In genomic region chr1:248945003-248945423, GRCh38 we compare ENCODE assay signal across 8 cellular contexts. TPM values are rescaled to one million over a fixed set of nuclear protein-coding genes. Genes with fewer than 3 reads are reported as not detected.
A peak's percentile ranks its signal among the peaks of the same experiment; 100 is the strongest.
DNase-seq lines count a peak whose midpoint lies in the region; ATAC-seq and TF ChIP-seq lines count a peak whose summit lies in the region.
"Not testable (repeated sequence)": the region's sequence is repeated elsewhere in the genome, so short reads cannot be mapped to it uniquely, and the experiment has no call there.

No MANE protein-coding gene starts in this region.

- H3K9me2 ChIP-seq in GM23338 (ENCODE audit: insufficient read depth) = not testable (repeated sequence)

- not testable (repeated sequence) for H3K4me1 ChIP-seq in Caco-2; GM23338 (ENCODE audit: insufficient read depth); mucosa of descending colon (ENCODE audit: low read depth)

- H3K9me3 Mint-ChIP-seq in Caco-2 (ENCODE audit: unreplicated experiment); GM23338; activated CD4-positive, alpha-beta T cell treated with anti-CD3 and anti-CD28 coated beads, Interleukin-2, amount 10 ng/mL, durations not matched to agents 24 days and 14 days; activated CD8-positive, alpha-beta T cell treated with anti-CD3 and anti-CD28 coated beads for 36 hours; activated naive CD4-positive, alpha-beta T cell treated with anti-CD3 and anti-CD28 coated beads, Interleukin-2, amount 10 ng/mL, durations not matched to agents 7 days and 5 days: not testable (repeated sequence)

- not testable (repeated sequence) for H3K27ac ChIP-seq in GM23338 (ENCODE audit: low read depth)

- TF ChIP-seq CTCF in Caco-2 (IDR thresholded peaks at IDR 0.05; ENCODE audit: insufficient read depth in 1 of 2, low read depth in 1 of 2, low read length in 1 of 2, severe bottlenecking in 1 of 2, unreplicated experiment in 1 of 2); GM23338 (conservative IDR thresholded peaks at IDR 0.05; ENCODE audit: low read depth in 2 of 2); activated CD8-positive, alpha-beta T cell treated with anti-CD3 and anti-CD28 coated beads for 36 hours (IDR thresholded peaks at IDR 0.05); mucosa of descending colon (IDR thresholded peaks at IDR 0.05): not testable (repeated sequence)

- not testable (repeated sequence) for H3K4me3 Mint-ChIP-seq in Caco-2 (ENCODE audit: unreplicated experiment); GM23338; activated CD4-positive, alpha-beta T cell treated with anti-CD3 and anti-CD28 coated beads, Interleukin-2, amount 10 ng/mL, durations not matched to agents 24 days and 14 days; activated CD8-positive, alpha-beta T cell treated with anti-CD3 and anti-CD28 coated beads for 36 hours; activated naive CD4-positive, alpha-beta T cell treated with anti-CD3 and anti-CD28 coated beads, Interleukin-2, amount 10 ng/mL, durations not matched to agents 7 days and 5 days

- POLR2A ChIA-PET in Caco-2 (lab: Charles Lee); activated CD8-positive, alpha-beta T cell treated with anti-CD3 and anti-CD28 coated beads for 36 hours (lab: Charles Lee): not testable (repeated sequence)

- TSS peak; percentile 24 for BruUV-seq in Caco-2 (replicated peaks; lab: Mats Ljungman, UMichigan)

- DNase-seq in Caco-2 (peak; percentile 70 to 84), mucosa of descending colon (peak in 2 of 3 donors; percentile 25 to 43)
- DNase-seq in GM23338 (ENCODE audit: low spot score); Right ventricle myocardium superior; left colon: not testable (repeated sequence)
- peak; percentile 54 for DNase-seq in activated CD4-positive, alpha-beta T cell treated with anti-CD3 and anti-CD28 coated beads, Interleukin-2, amount 10 ng/mL, durations not matched to agents 24 days and 14 days
- peak; percentile 13 for DNase-seq in activated CD8-positive, alpha-beta T cell treated with anti-CD3 and anti-CD28 coated beads for 36 hours
- peak; percentile 49 for DNase-seq in activated naive CD4-positive, alpha-beta T cell treated with anti-CD3 and anti-CD28 coated beads, Interleukin-2, amount 10 ng/mL, durations not matched to agents 7 days and 5 days

- not testable (repeated sequence) for H3K9me3 ChIP-seq in Caco-2, mucosa of descending colon

- H3K27ac Mint-ChIP-seq in Caco-2 (ENCODE audit: unreplicated experiment); GM23338; activated CD4-positive, alpha-beta T cell treated with anti-CD3 and anti-CD28 coated beads, Interleukin-2, amount 10 ng/mL, durations not matched to agents 24 days and 14 days; activated CD8-positive, alpha-beta T cell treated with anti-CD3 and anti-CD28 coated beads for 36 hours; activated naive CD4-positive, alpha-beta T cell treated with anti-CD3 and anti-CD28 coated beads, Interleukin-2, amount 10 ng/mL, durations not matched to agents 7 days and 5 days: not testable (repeated sequence)

- H3K4me3 ChIP-seq in Caco-2 (ENCODE audit: low read depth, low read length) (peak overlapping the region; percentile 29), GM23338 (peak overlapping the region; percentile 30; the same call in 1 of the 2 replicates)
- not testable (repeated sequence) for H3K4me3 ChIP-seq in mucosa of descending colon

- H3K36me3 Mint-ChIP-seq in Caco-2 (ENCODE audit: insufficient read depth, unreplicated experiment); GM23338 (ENCODE audit: low read depth); activated CD4-positive, alpha-beta T cell treated with anti-CD3 and anti-CD28 coated beads, Interleukin-2, amount 10 ng/mL, durations not matched to agents 24 days and 14 days (ENCODE audit: low read depth); activated CD8-positive, alpha-beta T cell treated with anti-CD3 and anti-CD28 coated beads for 36 hours (ENCODE audit: low read depth); activated naive CD4-positive, alpha-beta T cell treated with anti-CD3 and anti-CD28 coated beads, Interleukin-2, amount 10 ng/mL, durations not matched to agents 7 days and 5 days: not testable (repeated sequence)

- not testable (repeated sequence) for H3K27me3 ChIP-seq in Caco-2 (replicated peaks; ENCODE audit: control insufficient read depth, insufficient read depth, low read length); GM23338 (ENCODE audit: insufficient read depth)

- CTCF ChIA-PET in Caco-2 (lab: Charles Lee); activated CD8-positive, alpha-beta T cell treated with anti-CD3 and anti-CD28 coated beads for 36 hours (lab: Charles Lee); activated naive CD4-positive, alpha-beta T cell treated with anti-CD3 and anti-CD28 coated beads, Interleukin-2, amount 10 ng/mL, durations not matched to agents 7 days and 5 days (lab: Charles Lee): not testable (repeated sequence)

- H3K4me1 Mint-ChIP-seq in Caco-2 (ENCODE audit: low read depth, unreplicated experiment); GM23338; activated CD4-positive, alpha-beta T cell treated with anti-CD3 and anti-CD28 coated beads, Interleukin-2, amount 10 ng/mL, durations not matched to agents 24 days and 14 days; activated CD8-positive, alpha-beta T cell treated with anti-CD3 and anti-CD28 coated beads for 36 hours (ENCODE audit: low read depth); activated naive CD4-positive, alpha-beta T cell treated with anti-CD3 and anti-CD28 coated beads, Interleukin-2, amount 10 ng/mL, durations not matched to agents 7 days and 5 days: not testable (repeated sequence)

- not testable (repeated sequence) for H3K79me2 ChIP-seq in GM23338 (replicated peaks; ENCODE audit: insufficient read depth)

- H2AFZ ChIP-seq in GM23338 = not testable (repeated sequence)

- H3F3A ChIP-seq in GM23338 (replicated peaks; ENCODE audit: low read depth) = not testable (repeated sequence)

- H3K4me2 ChIP-seq in GM23338 = not testable (repeated sequence)

- not testable (repeated sequence) for H4K20me1 ChIP-seq in GM23338 (replicated peaks; ENCODE audit: insufficient read depth)

- not testable (repeated sequence) for ATAC-seq in GM23338; activated CD8-positive, alpha-beta T cell treated with anti-CD3 and anti-CD28 coated beads for 36 hours; mucosa of descending colon
- ATAC-seq in Right ventricle myocardium superior (ENCODE audit: poor library complexity) (peak; percentile 20), left colon (peak; percentile 12)

- intact Hi-C loops in Caco-2 (cut with micrococcal nuclease; ENCODE audit: unreplicated experiment); activated CD4-positive, alpha-beta T cell treated with anti-CD3 and anti-CD28 coated beads, Interleukin-2, amount 10 ng/mL, durations not matched to agents 24 days and 14 days (cut with micrococcal nuclease); activated CD8-positive, alpha-beta T cell treated with anti-CD3 and anti-CD28 coated beads for 36 hours (cut with micrococcal nuclease); Right ventricle myocardium superior (cut with DNase I); left colon (cut with DNase I, micrococcal nuclease); mucosa of descending colon (cut with DNase I, micrococcal nuclease): not testable (repeated sequence)

- not testable (repeated sequence) for H3K27me3 Mint-ChIP-seq in Caco-2 (ENCODE audit: insufficient read depth, unreplicated experiment); GM23338 (ENCODE audit: insufficient read depth, low read depth, poor library complexity); activated CD4-positive, alpha-beta T cell treated with anti-CD3 and anti-CD28 coated beads, Interleukin-2, amount 10 ng/mL, durations not matched to agents 24 days and 14 days; activated CD8-positive, alpha-beta T cell treated with anti-CD3 and anti-CD28 coated beads for 36 hours; activated naive CD4-positive, alpha-beta T cell treated with anti-CD3 and anti-CD28 coated beads, Interleukin-2, amount 10 ng/mL, durations not matched to agents 7 days and 5 days

- H3K36me3 ChIP-seq in Caco-2 (ENCODE audit: control insufficient read depth, insufficient read depth, low read length); GM23338 (ENCODE audit: insufficient read depth); mucosa of descending colon (ENCODE audit: low read depth): not testable (repeated sequence)

RNA-seq across cellular contexts. Expression of gene PGBD2, which starts 39.0 kb away (rescaled TPM):
- total RNA-seq in Caco-2 (2022) (6.7 and 7.0 TPM in 2 replicates), Right ventricle myocardium superior (2.8 TPM), left colon (1 to 10 TPM; 7.5 to 9.2 TPM), mucosa of descending colon (10 to 100 TPM in 2 of 3 donors, 1 to 10 TPM in 1; 6.6 to 11.7 (median 10.9) TPM)
- 6.6 and 10.2 TPM in 2 replicates for total RNA-seq in GM23338 (2014; rRNA removed; shearing (Covaris generic))
- 4.8 and 5.7 TPM in 2 replicates for polyA plus RNA-seq in GM23338 (2016; fragmentation: Nextera tagmentation; extraction: Ambion mirVana)
- 7.4 and 7.6 TPM in 2 replicates for total RNA-seq in activated CD4-positive, alpha-beta T cell treated with anti-CD3 and anti-CD28 coated beads, Interleukin-2, amount 10 ng/mL, durations not matched to agents 24 days and 14 days
- 1 to 10 TPM; 3.2 to 3.4 TPM for total RNA-seq in activated CD8-positive, alpha-beta T cell treated with anti-CD3 and anti-CD28 coated beads for 36 hours
